12 cellular contexts compared by ENCODE assay signal in the genomic region with DNA sequence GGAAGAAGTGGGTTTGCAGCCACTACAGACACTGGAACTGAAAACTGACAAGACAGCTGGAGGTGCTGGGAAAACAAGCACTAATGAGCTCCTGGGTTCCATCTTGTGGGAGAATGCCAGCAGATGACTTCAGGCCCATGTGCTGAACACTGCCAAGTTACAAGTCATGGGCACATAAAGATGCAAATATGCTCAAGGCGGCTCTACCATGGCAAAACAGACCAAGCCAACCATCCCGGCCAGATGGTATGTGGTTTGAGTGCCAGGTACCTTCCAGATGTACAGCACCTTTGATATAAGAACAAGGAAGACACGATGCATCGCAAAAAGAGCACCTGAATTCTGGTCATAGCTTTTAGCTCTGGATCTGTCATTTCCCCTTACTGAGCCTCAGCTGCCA. TPM values are rescaled to one million over a fixed set of nuclear protein-coding genes. Genes with fewer than 3 reads are reported as not detected.
DNase-seq lines count a peak whose midpoint lies in the region; ATAC-seq and TF ChIP-seq lines count a peak whose summit lies in the region.
"Had no signal": no experiment of that assay in that cellular context is flagged by ENCODE, and none has a peak within 500 bp of the region (broad histone marks: within the 10 kb centered on the region; RNA-seq: fewer than 3 reads in every experiment).

No MANE protein-coding gene starts in this region.

- no peak for TF ChIP-seq CTCF in IMR-90 (conservative IDR thresholded peaks at IDR 0.05; ENCODE audit: low read depth, low read length)

- H2BK15ac ChIP-seq in IMR-90 (ENCODE audit: low read depth, low read length) = peak overlapping the region; percentile 30; the same call in 1 of the 3 replicates

- intact Hi-C loops in IMR-90 (cut with micrococcal nuclease) = loop anchor here (2.0 kb wide), 1 partner anchor 248 kb away; no protein-coding TSS in a partner anchor

- no CpG with 5 or more reads among the region's 4 CpGs for WGBS in IMR-90 (ENCODE audit: extremely low coverage in 2 of 2, insufficient read length in 1 of 2), 2 experiments

- no peaks in the 10 kb centered on the region for H3K36me3 ChIP-seq in IMR-90 (ENCODE audit: control insufficient read depth, insufficient read depth, low read length)

- H3K4me1 Mint-ChIP-seq in memory B cell = peaks cover 37% of the 10 kb centered on the region

- no peaks in the 10 kb centered on the region for H4K20me1 ChIP-seq in IMR-90 (ENCODE audit: insufficient read depth, low read length)

- no peak overlapping the region for H2BK120ac ChIP-seq in IMR-90 (ENCODE audit: low read depth, low read length)

- no peak overlapping the region for H3K27ac ChIP-seq in IMR-90 (ENCODE audit: insufficient read depth, low read length)
- H3K27ac ChIP-seq: epithelial cell of prostate had no signal

- H3K4ac ChIP-seq in IMR-90 (ENCODE audit: low read depth, low read length) = no peak overlapping the region

- no peak overlapping the region for H3K56ac ChIP-seq in IMR-90 (ENCODE audit: extremely low read depth, insufficient read depth, low read length)

- H3K4me3 ChIP-seq in IMR-90 (ENCODE audit: insufficient read depth, low read depth, low read length) = no peak overlapping the region

- no peak overlapping the region for H3K18ac ChIP-seq in IMR-90 (ENCODE audit: low read depth, low read length)

- no peak overlapping the region for H2BK20ac ChIP-seq in IMR-90 (ENCODE audit: low read depth, low read length)

- no peak overlapping the region for H3K4me2 ChIP-seq in IMR-90 (ENCODE audit: low read depth, low read length)

- H4K5ac ChIP-seq in IMR-90 (ENCODE audit: low read depth, low read length) = no peak overlapping the region

- H4K91ac ChIP-seq in IMR-90 (ENCODE audit: insufficient read depth, low read depth, low read length) = no peak overlapping the region

- CTCF ChIA-PET in IMR-90 (lab: Yijun Ruan, JAX) = interaction anchor here (0.7 to 1.3 kb wide), 11 partner anchors 9 to 505 kb away, joined by 3 to 5 read pairs (median 3); no protein-coding TSS in a partner anchor

- POLR2A ChIA-PET in IMR-90 (lab: Charles Lee; ENCODE audit: unreplicated experiment) = no interaction called here

- H2AK9ac ChIP-seq in IMR-90 (replicated peaks; ENCODE audit: low read depth, low read length, poor library complexity) = no peak overlapping the region

- DNase-seq in NCI-H146 (lab: John Stamatoyannopoulos, UW) (peak; percentile 13), NCI-H146 treated with DMSO at 0.1 percent for 48 hours (lab: John Stamatoyannopoulos, UW; ENCODE audit: unreplicated experiment) (no peak), IMR-90 (no peak), RPMI7951 (ENCODE audit: low read depth) (peak; percentile 57), memory B cell (ENCODE audit: low spot score in 2 of 2) (no peak), ureter (ENCODE audit: low spot score) (no peak), HPDE6-E6E7 (ENCODE audit: extremely low spot score) (no peak)

- H3K9me3 ChIP-seq in IMR-90 (ENCODE audit: control insufficient read depth, insufficient read depth, low read length) = no peaks in the 10 kb centered on the region

- no peak overlapping the region for H3K4me3 Mint-ChIP-seq in memory B cell
- H3K4me3 Mint-ChIP-seq: brain had no signal

- in situ Hi-C loops in IMR-90 (cut with MboI; ENCODE audit: low sequenced_read_pairs) = loop anchor here (5.0 kb wide), 1 partner anchor 102 kb away; no protein-coding TSS in a partner anchor

- H2BK5ac ChIP-seq in IMR-90 (ENCODE audit: low read depth, low read length, poor library complexity, severe bottlenecking) = no peak overlapping the region

- peaks cover 17% of the 10 kb centered on the region for H3K27me3 ChIP-seq in IMR-90 (ENCODE audit: control insufficient read depth, insufficient read depth, low read length)

- no peak overlapping the region for H4K8ac ChIP-seq in IMR-90 (ENCODE audit: low read depth in 2 of 2, low read length in 2 of 2)

- H3K36me3 Mint-ChIP-seq in memory B cell = no peaks in the 10 kb centered on the region
- H3K36me3 Mint-ChIP-seq: brain had no signal

- H3K9me1 ChIP-seq in IMR-90 (ENCODE audit: insufficient read depth, low read length) = 0 out of 2 replicates have a peak, but pooled peaks cover 4% of the 10 kb centered on the region

- H3K79me1 ChIP-seq in IMR-90 (ENCODE audit: low read depth in 1 of 2, low read length in 2 of 2) = no peaks in the 10 kb centered on the region

- peak overlapping the region; percentile 17 for H3K27ac Mint-ChIP-seq in memory B cell

- no peak overlapping the region for H3K23ac ChIP-seq in IMR-90 (ENCODE audit: low read depth, low read length)

- ATAC-seq in IMR-90 (ENCODE audit: low read depth) (no peak), memory B cell (ENCODE audit: low read depth) (peak; percentile 51), GM19324 (IDR thresholded peaks at IDR 0.05; ENCODE audit: low FRiP score, unreplicated experiment) (no peak)

- H2AK5ac ChIP-seq in IMR-90 (ENCODE audit: low read depth, low read length) = peak overlapping the region; percentile 30; the same call in 1 of the 2 replicates

- no peak overlapping the region for H2AFZ ChIP-seq in IMR-90 (replicated peaks; ENCODE audit: low read length, poor library complexity)

- dilution Hi-C loops in IMR-90 (cut with HindIII; ENCODE audit: low sequenced_read_pairs, unreplicated experiment) = no loop called here

- no peaks in the 10 kb centered on the region for H3K27me3 Mint-ChIP-seq in memory B cell
- H3K27me3 Mint-ChIP-seq: brain had no signal

- BruUV-seq in IMR-90 (replicated peaks; lab: Mats Ljungman, UMichigan) = no TSS peak

- no peak overlapping the region for H3K9ac ChIP-seq in IMR-90 (ENCODE audit: low read depth, low read length)

- H3K4me1 ChIP-seq in IMR-90 (ENCODE audit: control insufficient read depth, insufficient read depth, low read length) = peaks cover 11% of the 10 kb centered on the region; the same call in 1 of the 2 replicates

- TF ChIP-seq RAD21 in IMR-90 (IDR thresholded peaks at IDR 0.05; ENCODE audit: low read length) = no peak

- no peaks in the 10 kb centered on the region for H3K9me3 Mint-ChIP-seq in memory B cell
- H3K9me3 Mint-ChIP-seq: brain had no signal

- H3K14ac ChIP-seq in IMR-90 (replicated peaks; ENCODE audit: low read depth, low read length) = no peak overlapping the region

- TF ChIP-seq POLR2A in IMR-90 (IDR thresholded peaks at IDR 0.05; ENCODE audit: low read depth, low read length) = no peak

TF ChIP-seq in IMR-90, 13 proteins besides CTCF, POLR2A, EP300 and RAD21:
- TF ChIP-seq NFE2L2 (IDR thresholded peaks at IDR 0.05; ENCODE audit: low read depth, low read length) (no peak), MAZ (IDR thresholded peaks at IDR 0.05; ENCODE audit: borderline replicate concordance, low read depth, low read length) (no peak), FOS (IDR thresholded peaks at IDR 0.05; ENCODE audit: low read depth, low read length) (no peak), CEBPB (IDR thresholded peaks at IDR 0.05; ENCODE audit: low read depth, low read length) (no peak), MAFK (IDR thresholded peaks at IDR 0.05; ENCODE audit: low read depth, low read length) (no peak), RCOR1 (IDR thresholded peaks at IDR 0.05; ENCODE audit: insufficient replicate concordance, low read length) (no peak), RFX5 (IDR thresholded peaks at IDR 0.05; ENCODE audit: low read depth, low read length) (no peak), ELK1 (IDR thresholded peaks at IDR 0.05; ENCODE audit: borderline replicate concordance, low read depth, low read length) (no peak), BHLHE40 (IDR thresholded peaks at IDR 0.05; ENCODE audit: low read depth, low read length) (no peak), CHD1 (IDR thresholded peaks at IDR 0.05; ENCODE audit: low read depth, low read length) (no peak), SMC3 (IDR thresholded peaks at IDR 0.05; ENCODE audit: low read depth, low read length) (no peak), MXI1 (IDR thresholded peaks at IDR 0.05; ENCODE audit: borderline replicate concordance, low read depth, low read length) (no peak)
- TF ChIP-seq, protein P1, sequence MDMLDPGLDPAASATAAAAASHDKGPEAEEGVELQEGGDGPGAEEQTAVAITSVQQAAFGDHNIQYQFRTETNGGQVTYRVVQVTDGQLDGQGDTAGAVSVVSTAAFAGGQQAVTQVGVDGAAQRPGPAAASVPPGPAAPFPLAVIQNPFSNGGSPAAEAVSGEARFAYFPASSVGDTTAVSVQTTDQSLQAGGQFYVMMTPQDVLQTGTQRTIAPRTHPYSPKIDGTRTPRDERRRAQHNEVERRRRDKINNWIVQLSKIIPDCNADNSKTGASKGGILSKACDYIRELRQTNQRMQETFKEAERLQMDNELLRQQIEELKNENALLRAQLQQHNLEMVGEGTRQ (IDR thresholded peaks at IDR 0.05; ENCODE audit: low read depth, low read length) = no peak

RNA-seq across cellular contexts. Expression of gene TNFSF8, which starts 19.9 kb away (rescaled TPM):
- total RNA-seq in IMR-90 (2012; rRNA removed) = not detected in 2 replicates
- not detected in 2 replicates for polyA plus RNA-seq in IMR-90 (2012; rRNA removed)
- not detected in 2 replicates for polyA plus RNA-seq in IMR-90 (2012; cell fraction: cytosol; rRNA removed)
- not detected in 2 replicates for polyA plus RNA-seq in IMR-90 (2012; cell fraction: nucleus; rRNA removed; ENCODE audit: low replicate concordance)
- not detected in 2 replicates for total RNA-seq in RPMI7951 (2014; rRNA removed; shearing (Covaris generic))
- total RNA-seq in ureter = 1.5 TPM
- total RNA-seq: A172, HT-29 had no signal

Comparison
In these comparisons a context has a peak if more than half of its experiments do, and no peak if none do; other contexts are left out.
1. DNase-seq: peak in NCI-H146 (single experiment) and RPMI7951 (single experiment); none in NCI-H146 treated with DMSO at 0.1 percent for 48 hours (single experiment), IMR-90 (single experiment), memory B cell (0 of 2), ureter (single experiment) and HPDE6-E6E7 (single experiment).